1 cellular context compared by ENCODE assay signal in the genomic region with DNA sequence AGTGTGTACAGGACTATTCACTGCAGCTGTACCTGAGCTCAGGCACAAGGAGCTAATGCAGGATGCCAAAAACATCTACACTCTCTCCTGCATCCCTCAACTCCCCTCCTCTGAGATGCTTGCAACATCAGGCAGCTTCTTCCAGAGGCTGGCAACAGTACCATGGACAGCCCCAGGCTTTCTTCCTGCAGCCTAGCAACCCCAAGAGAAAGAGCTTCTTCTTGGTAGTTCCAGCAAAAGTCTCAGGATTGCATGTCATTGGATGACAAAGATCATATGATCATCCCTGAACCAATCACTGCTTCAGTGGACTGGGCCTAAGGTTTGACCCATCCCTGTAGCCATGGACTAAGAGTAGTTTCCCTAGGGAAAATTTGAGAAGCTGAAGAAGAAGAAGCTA.
TF ChIP-seq lines count a peak whose summit lies in the region.

No MANE protein-coding gene starts in this region.

TF ChIP-seq in GM23338, 12 proteins besides CTCF, POLR2A, EP300 and RAD21:
- TF ChIP-seq, protein P1, sequence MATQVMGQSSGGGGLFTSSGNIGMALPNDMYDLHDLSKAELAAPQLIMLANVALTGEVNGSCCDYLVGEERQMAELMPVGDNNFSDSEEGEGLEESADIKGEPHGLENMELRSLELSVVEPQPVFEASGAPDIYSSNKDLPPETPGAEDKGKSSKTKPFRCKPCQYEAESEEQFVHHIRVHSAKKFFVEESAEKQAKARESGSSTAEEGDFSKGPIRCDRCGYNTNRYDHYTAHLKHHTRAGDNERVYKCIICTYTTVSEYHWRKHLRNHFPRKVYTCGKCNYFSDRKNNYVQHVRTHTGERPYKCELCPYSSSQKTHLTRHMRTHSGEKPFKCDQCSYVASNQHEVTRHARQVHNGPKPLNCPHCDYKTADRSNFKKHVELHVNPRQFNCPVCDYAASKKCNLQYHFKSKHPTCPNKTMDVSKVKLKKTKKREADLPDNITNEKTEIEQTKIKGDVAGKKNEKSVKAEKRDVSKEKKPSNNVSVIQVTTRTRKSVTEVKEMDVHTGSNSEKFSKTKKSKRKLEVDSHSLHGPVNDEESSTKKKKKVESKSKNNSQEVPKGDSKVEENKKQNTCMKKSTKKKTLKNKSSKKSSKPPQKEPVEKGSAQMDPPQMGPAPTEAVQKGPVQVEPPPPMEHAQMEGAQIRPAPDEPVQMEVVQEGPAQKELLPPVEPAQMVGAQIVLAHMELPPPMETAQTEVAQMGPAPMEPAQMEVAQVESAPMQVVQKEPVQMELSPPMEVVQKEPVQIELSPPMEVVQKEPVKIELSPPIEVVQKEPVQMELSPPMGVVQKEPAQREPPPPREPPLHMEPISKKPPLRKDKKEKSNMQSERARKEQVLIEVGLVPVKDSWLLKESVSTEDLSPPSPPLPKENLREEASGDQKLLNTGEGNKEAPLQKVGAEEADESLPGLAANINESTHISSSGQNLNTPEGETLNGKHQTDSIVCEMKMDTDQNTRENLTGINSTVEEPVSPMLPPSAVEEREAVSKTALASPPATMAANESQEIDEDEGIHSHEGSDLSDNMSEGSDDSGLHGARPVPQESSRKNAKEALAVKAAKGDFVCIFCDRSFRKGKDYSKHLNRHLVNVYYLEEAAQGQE (IDR thresholded peaks at IDR 0.05; ENCODE audit: unreplicated experiment) = peak; percentile 77
- TF ChIP-seq ZNF114 (CRISPR knock-in tag; IDR thresholded peaks at IDR 0.05) = no peak
